9 cellular contexts compared by ENCODE assay signal in genomic region chrX:154545673-154546274, GRCh38. TPM values are rescaled to one million over a fixed set of nuclear protein-coding genes. Genes with fewer than 3 reads are reported as not detected.
A peak's percentile ranks its signal among the peaks of the same experiment; 100 is the strongest.
DNase-seq lines count a peak whose midpoint lies in the region; ATAC-seq and TF ChIP-seq lines count a peak whose summit lies in the region.
"Had no signal": no experiment of that assay in that cellular context is flagged by ENCODE, and none has a peak within 500 bp of the region (broad histone marks: within the 10 kb centered on the region; RNA-seq: fewer than 3 reads in every experiment).

No MANE protein-coding gene starts in this region.

- intact Hi-C loops in esophagus squamous epithelium (cut with DNase I) (no loop called here), psoas muscle (cut with DNase I) (no loop called here)

- DNase-seq in GM06990 (ENCODE audit: extremely low read depth, insufficient read length) (no peak), Peyer's patch (no peak), esophagus squamous epithelium (lab: John Stamatoyannopoulos, UW) (no peak), psoas muscle (no peak), cerebellum (ENCODE audit: low spot score) (no peak), NCI-H187 (lab: John Stamatoyannopoulos, UW) (no peak), kidney glomerular epithelial cell (lab: John Stamatoyannopoulos, UW) (no peak)
- no peak for DNase-seq in central memory CD4-positive, alpha-beta T cell

- WGBS in esophagus squamous epithelium, 2 donors: 76 to 88% methylated on average over 8 to 16 of the region's 17 CpGs
- WGBS in psoas muscle, 3 donors: 92 to 97% (median 94%) methylated on average over 12 to 17 of the region's 17 CpGs

- H3K27me3 ChIP-seq in GM06990 (replicated peaks; ENCODE audit: control insufficient read depth, insufficient read depth, low read length) (no peaks in the 10 kb centered on the region), Peyer's patch (no peaks in the 10 kb centered on the region), esophagus squamous epithelium (no peaks in the 10 kb centered on the region), psoas muscle (ENCODE audit: insufficient read depth in 3 of 3, low read length in 2 of 3) (no peaks in the 10 kb centered on the region)

- no peak for TF ChIP-seq POLR2A in Peyer's patch (IDR thresholded peaks at IDR 0.05)
- TF ChIP-seq POLR2A in esophagus squamous epithelium (IDR thresholded peaks at IDR 0.05): no peak

- TF ChIP-seq CTCF in GM06990 (IDR thresholded peaks at IDR 0.05; ENCODE audit: insufficient read depth, low read length, poor library complexity, severe bottlenecking) (no peak), Peyer's patch (IDR thresholded peaks at IDR 0.05) (no peak), esophagus squamous epithelium (IDR thresholded peaks at IDR 0.05) (no peak), psoas muscle (IDR thresholded peaks at IDR 0.05) (no peak)

- no peaks in the 10 kb centered on the region for H3K9me3 ChIP-seq in Peyer's patch
- no peaks in the 10 kb centered on the region for H3K9me3 ChIP-seq in esophagus squamous epithelium
- no peaks in the 10 kb centered on the region for H3K9me3 ChIP-seq in psoas muscle

- H3K36me3 ChIP-seq in GM06990 (ENCODE audit: control insufficient read depth, insufficient read depth, low read length) (no peaks in the 10 kb centered on the region; the same call in none of the 2 replicates), Peyer's patch (no peaks in the 10 kb centered on the region), esophagus squamous epithelium (peaks cover 0 to 4% (median 0%) of the 10 kb centered on the region in 3 donors), psoas muscle (ENCODE audit: insufficient read depth in 1 of 2, low read depth in 1 of 2) (peaks cover 0 to 9% of the 10 kb centered on the region in 2 donors)

- H3K27ac ChIP-seq in Peyer's patch (peak overlapping the region in 1 of 4 donors; percentile 92), esophagus squamous epithelium (peak overlapping the region in 2 of 4 donors; percentile 87 to 88), psoas muscle (no peak overlapping the region)

- H3K4me3 ChIP-seq in GM06990 (replicated peaks; ENCODE audit: low read depth, low read length): peak overlapping the region; percentile 58
- H3K4me3 ChIP-seq in Peyer's patch: peak overlapping the region; percentile 61 to 84 (median 73)
- H3K4me3 ChIP-seq in esophagus squamous epithelium: peak overlapping the region; percentile 52 to 75 (median 66)
- H3K4me3 ChIP-seq in psoas muscle: peak overlapping the region; percentile 68

- no peak for ATAC-seq in psoas muscle

- H3K4me1 ChIP-seq in Peyer's patch (peaks cover 0 to 23% (median 2%) of the 10 kb centered on the region in 4 donors), esophagus squamous epithelium (peaks cover 21 to 85% (median 21%) of the 10 kb centered on the region in 3 donors), psoas muscle (peaks cover 17% of the 10 kb centered on the region)

RNA-seq across cellular contexts. Expression of gene G6PD, which starts 0.9 kb away (rescaled TPM):
- total RNA-seq in Peyer's patch (10 to 100 TPM; 14.0 to 65.2 (median 43.1) TPM), esophagus squamous epithelium (100 to 1,000 TPM in 1 of 4 donors, 10 to 100 TPM in 3; 46.5 to 180 (median 79.9) TPM), psoas muscle (1 to 10 TPM; 6.2 to 9.1 (median 7.1) TPM), cerebellum (19.2 TPM)
- 1 to 10 TPM; 3.2 to 7.8 (median 4.6) TPM for polyA plus RNA-seq in psoas muscle

RNA-seq across cellular contexts. Expression of gene IKBKG, which starts 1.6 kb away (rescaled TPM):
- 10 to 100 TPM; 11.9 to 74.3 (median 23.3) TPM for total RNA-seq in Peyer's patch
- 10 to 100 TPM in 3 of 4 donors, 1 to 10 TPM in 1; 9.9 to 14.7 (median 12.6) TPM for total RNA-seq in esophagus squamous epithelium
- total RNA-seq in psoas muscle: 10 to 100 TPM; 11.3 to 27.5 (median 16.9) TPM
- 10 to 100 TPM; 16.9 to 28.8 (median 22.8) TPM for polyA plus RNA-seq in psoas muscle
- total RNA-seq in cerebellum: 4.7 TPM

RNA-seq across cellular contexts. Expression of gene FAM3A, which starts 29.7 kb away (rescaled TPM):
- 100 to 1,000 TPM in 2 of 4 donors, 10 to 100 TPM in 2; 18.2 to 117 (median 101) TPM for total RNA-seq in Peyer's patch
- 10 to 100 TPM; 30.5 to 50.8 (median 40.9) TPM for total RNA-seq in esophagus squamous epithelium
- total RNA-seq in psoas muscle: 10 to 100 TPM; 29.7 to 34.8 (median 32.8) TPM
- 10 to 100 TPM; 37.5 to 40.4 (median 37.7) TPM for polyA plus RNA-seq in psoas muscle
- 9.3 TPM for total RNA-seq in cerebellum

RNA-seq across cellular contexts. Expression of gene CTAG1A, which starts 39.2 kb away (rescaled TPM):
- total RNA-seq in Peyer's patch: not detected
- not detected for total RNA-seq in esophagus squamous epithelium
- total RNA-seq in psoas muscle: not detected
- polyA plus RNA-seq in psoas muscle: not detected
- total RNA-seq in cerebellum: not detected
- total RNA-seq: NCI-H460 had no signal

RNA-seq across cellular contexts. Expression of gene SLC10A3, which starts 55.3 kb away (rescaled TPM):
- total RNA-seq in Peyer's patch (10 to 100 TPM; 11.6 to 19.8 (median 16.5) TPM), esophagus squamous epithelium (10 to 100 TPM; 26.1 to 38.5 (median 29.5) TPM), psoas muscle (10 to 100 TPM in 3 of 4 donors, 1 to 10 TPM in 1; 7.2 to 15.7 (median 13.8) TPM), cerebellum (2.8 TPM)
- polyA plus RNA-seq in psoas muscle: 10 to 100 TPM; 16.3 to 39.8 (median 32.2) TPM
